ENCODE assay signal across 1 cellular context in genomic region chrX:155094468-155095061, GRCh38.
TF ChIP-seq lines count a peak whose summit lies in the region.

No MANE protein-coding gene starts in this region.

TF ChIP-seq in K562, 482 proteins besides CTCF, POLR2A, EP300 and RAD21 (continued from another document):
- TF ChIP-seq MYNN (IDR thresholded peaks at IDR 0.05) (no peak), MYNN (CRISPR knock-in tag; IDR thresholded peaks at IDR 0.05) (no peak), SMC3 (conservative IDR thresholded peaks at IDR 0.05; ENCODE audit: insufficient read depth, low read depth, low read length) (peak; percentile 32; the same call in 1 of the 2 replicates), CTCFL (IDR thresholded peaks at IDR 0.05; ENCODE audit: borderline replicate concordance, insufficient read depth, low read depth, low read length, poor library complexity, severe bottlenecking) (peak; percentile 7), PRDM10 (IDR thresholded peaks at IDR 0.05; ENCODE audit: partially characterized antibody) (no peak), MGA (IDR thresholded peaks at IDR 0.05) (no peak), ZC3H8 (IDR thresholded peaks at IDR 0.05) (no peak), ZNF280B (CRISPR knock-in tag; IDR thresholded peaks at IDR 0.05) (no peak), TEAD4 (IDR thresholded peaks at IDR 0.05; ENCODE audit: low read length) (no peak), TEAD4 (CRISPR knock-in tag; IDR thresholded peaks at IDR 0.05; ENCODE audit: borderline replicate concordance) (no peak), SMAD1 (IDR thresholded peaks at IDR 0.05; ENCODE audit: low read depth, low read length, partially characterized antibody) (no peak), HOMEZ (CRISPR knock-in tag; IDR thresholded peaks at IDR 0.05) (no peak), HINFP (tag; conservative IDR thresholded peaks at IDR 0.05; ENCODE audit: low read depth) (no peak), ZBTB33 (CRISPR knock-in tag; IDR thresholded peaks at IDR 0.05) (0 out of 2 replicates have a peak, but pooled peaks have one; percentile 22)
